ENCODE assay signal across 15 cellular contexts in genomic region chr15:67405208-67406191, GRCh38.
DNase-seq lines count a peak whose midpoint lies in the region; ATAC-seq and TF ChIP-seq lines count a peak whose summit lies in the region.
"Had no signal": no experiment of that assay in that cellular context is flagged by ENCODE, and none has a peak within 500 bp of the region (broad histone marks: within the 10 kb centered on the region; RNA-seq: fewer than 3 reads in every experiment).

No MANE protein-coding gene starts in this region.

- in situ Hi-C loops in astrocyte of the cerebellum (cut with HindIII; ENCODE audit: low sequenced_read_pairs): no loop called here

- DNase-seq in AG08396 (ENCODE audit: low spot score) (peak; percentile 18), HFFc6 (peak; percentile 45), astrocyte of the cerebellum (ENCODE audit: low read depth) (peak; percentile 81), kidney tubule cell (ENCODE audit: low spot score) (peak; percentile 18), retina (no peak), posterior cingulate gyrus (no peak)
- no peak for DNase-seq in activated effector memory CD4-positive, alpha-beta T cell treated with anti-CD3 and anti-CD28 coated beads, Interleukin-2, amount 50 U/mL, for 16 hours
- DNase-seq: activated CD8-positive, alpha-beta memory T cell treated with anti-CD3 and anti-CD28 coated beads, Interleukin-2, amount 10 ng/mL, durations not matched to agents 7 days and 5 days; activated naive CD8-positive, alpha-beta T cell treated with anti-CD3 and anti-CD28 coated beads, Interleukin-2, amount 10 ng/mL, durations not matched to agents 7 days and 5 days; lower lobe of right lung; NCI-H1048; NCI-H510A treated with DMSO at 0.1 percent for 48 hours; stimulated activated CD4-positive, alpha-beta T cell treated with anti-CD3 and anti-CD28 coated beads, Interleukin-4, amount 100 ng/mL, for 1 hour; stimulated activated naive CD4-positive, alpha-beta T cell had no signal

- H3K4me3 Mint-ChIP-seq in HFFc6: no peak overlapping the region
- H3K4me3 Mint-ChIP-seq: activated CD8-positive, alpha-beta memory T cell treated with anti-CD3 and anti-CD28 coated beads, Interleukin-2, amount 10 ng/mL, durations not matched to agents 7 days and 5 days; activated naive CD8-positive, alpha-beta T cell treated with anti-CD3 and anti-CD28 coated beads, Interleukin-2, amount 10 ng/mL, durations not matched to agents 7 days and 5 days had no signal

- intact Hi-C loops in posterior cingulate gyrus (cut with DNase I): no loop called here

- H3K4me1 Mint-ChIP-seq in HFFc6 (ENCODE audit: low read depth): peaks cover 10% of the 10 kb centered on the region

- no peak for TF ChIP-seq CTCF in HFFc6 (IDR thresholded peaks at IDR 0.05)
- TF ChIP-seq CTCF in astrocyte of the cerebellum (IDR thresholded peaks at IDR 0.05; ENCODE audit: low read depth, low read length, missing control alignments): no peak

- peaks cover 5% of the 10 kb centered on the region for H3K27me3 Mint-ChIP-seq in HFFc6 (ENCODE audit: insufficient read depth)
- H3K27me3 Mint-ChIP-seq: activated naive CD8-positive, alpha-beta T cell treated with anti-CD3 and anti-CD28 coated beads, Interleukin-2, amount 10 ng/mL, durations not matched to agents 7 days and 5 days had no signal

- no peaks in the 10 kb centered on the region for H3K36me3 Mint-ChIP-seq in HFFc6 (ENCODE audit: low read depth)
- H3K36me3 Mint-ChIP-seq: activated CD8-positive, alpha-beta memory T cell treated with anti-CD3 and anti-CD28 coated beads, Interleukin-2, amount 10 ng/mL, durations not matched to agents 7 days and 5 days had no signal

- no peak for ATAC-seq in activated CD4-positive, CD25-positive, alpha-beta regulatory T cell treated with anti-CD3 and anti-CD28 coated beads, Interleukin-2, amount 50 U/mL, for 24 hours
- ATAC-seq: activated CD8-positive, alpha-beta memory T cell treated with anti-CD3 and anti-CD28 coated beads, Interleukin-2, amount 10 ng/mL, durations not matched to agents 7 days and 5 days; lower lobe of right lung had no signal

- H3K4me3 ChIP-seq in astrocyte of the cerebellum (ENCODE audit: low read depth, low read length): no peak overlapping the region
- H3K4me3 ChIP-seq: lower lobe of right lung had no signal

- no peak overlapping the region for H3K27ac Mint-ChIP-seq in HFFc6
- H3K27ac Mint-ChIP-seq: activated CD8-positive, alpha-beta memory T cell treated with anti-CD3 and anti-CD28 coated beads, Interleukin-2, amount 10 ng/mL, durations not matched to agents 7 days and 5 days; activated naive CD8-positive, alpha-beta T cell treated with anti-CD3 and anti-CD28 coated beads, Interleukin-2, amount 10 ng/mL, durations not matched to agents 7 days and 5 days had no signal

- no peaks in the 10 kb centered on the region for H3K9me3 Mint-ChIP-seq in HFFc6
- H3K9me3 Mint-ChIP-seq: activated naive CD8-positive, alpha-beta T cell treated with anti-CD3 and anti-CD28 coated beads, Interleukin-2, amount 10 ng/mL, durations not matched to agents 7 days and 5 days had no signal

Comparison
In these comparisons a context has a peak if more than half of its experiments do, and no peak if none do; other contexts are left out.
1. DNase-seq: peak in AG08396 (single experiment), HFFc6 (single experiment), astrocyte of the cerebellum (single experiment) and kidney tubule cell (single experiment); none in activated effector memory CD4-positive, alpha-beta T cell treated with anti-CD3 and anti-CD28 coated beads, Interleukin-2, amount 50 U/mL, for 16 hours (single experiment), retina (single experiment) and posterior cingulate gyrus (0 of 10).